ENCODE assay signal across 1 cellular context in genomic region chr19:4792019-4792865, GRCh38.
TF ChIP-seq lines count a peak whose summit lies in the region.

No MANE protein-coding gene starts in this region.

TF ChIP-seq in HepG2, 621 proteins besides CTCF, POLR2A, EP300 and RAD21 (continues in another document):
- 0 out of 2 replicates have a peak, but pooled peaks have one; percentile 13 for TF ChIP-seq CBFB (CRISPR knock-in tag; IDR thresholded peaks at IDR 0.05)
- peak; percentile 25 for TF ChIP-seq ASH2L (IDR thresholded peaks at IDR 0.05; ENCODE audit: insufficient read length, low read depth, low read length)
- TF ChIP-seq ISL2 (CRISPR knock-in tag; IDR thresholded peaks at IDR 0.05): 0 out of 2 replicates have a peak, but pooled peaks have one; percentile 10
- peak; percentile 29; the same call in 1 of the 2 replicates for TF ChIP-seq UBTF (CRISPR knock-in tag; IDR thresholded peaks at IDR 0.05)
- TF ChIP-seq CHCHD3 (CRISPR knock-in tag; IDR thresholded peaks at IDR 0.05): 0 out of 2 replicates have a peak, but pooled peaks have one; percentile 41
- peak; percentile 52; the same call in 1 of the 2 replicates for TF ChIP-seq MED13 (CRISPR knock-in tag; IDR thresholded peaks at IDR 0.05)
- TF ChIP-seq PLSCR1 (CRISPR knock-in tag; IDR thresholded peaks at IDR 0.05; ENCODE audit: borderline replicate concordance): peak; percentile 68; the same call in 1 of the 2 replicates
- TF ChIP-seq ZFP82 (CRISPR knock-in tag; IDR thresholded peaks at IDR 0.05; ENCODE audit: borderline replicate concordance): 0 out of 2 replicates have a peak, but pooled peaks have one; percentile 20
- peak; percentile 71 for TF ChIP-seq ZFX (CRISPR knock-in tag; IDR thresholded peaks at IDR 0.05; ENCODE audit: low read depth)
- 0 out of 2 replicates have a peak, but pooled peaks have one; percentile 10 for TF ChIP-seq THRA (CRISPR knock-in tag; IDR thresholded peaks at IDR 0.05; ENCODE audit: borderline replicate concordance)
- TF ChIP-seq ZBTB39 (CRISPR knock-in tag; IDR thresholded peaks at IDR 0.05): 0 out of 2 replicates have a peak, but pooled peaks have one; percentile 5
- TF ChIP-seq TEF (CRISPR knock-in tag; IDR thresholded peaks at IDR 0.05): 0 out of 2 replicates have a peak, but pooled peaks have one; percentile 44
- TF ChIP-seq ETS1 (CRISPR knock-in tag; IDR thresholded peaks at IDR 0.05): peak; percentile 55; the same call in 1 of the 2 replicates
- 0 out of 2 replicates have a peak, but pooled peaks have one; percentile 16 for TF ChIP-seq E2F1 (CRISPR knock-in tag; IDR thresholded peaks at IDR 0.05)
- peak; percentile 60; the same call in 1 of the 2 replicates for TF ChIP-seq NFAT5 (CRISPR knock-in tag; IDR thresholded peaks at IDR 0.05)
- 0 out of 2 replicates have a peak, but pooled peaks have one; percentile 4 for TF ChIP-seq MNT (IDR thresholded peaks at IDR 0.05)
- 0 out of 2 replicates have a peak, but pooled peaks have one; percentile 47 for TF ChIP-seq ZSCAN20 (CRISPR knock-in tag; IDR thresholded peaks at IDR 0.05; ENCODE audit: borderline replicate concordance)
- TF ChIP-seq ZFY (CRISPR knock-in tag; IDR thresholded peaks at IDR 0.05): peak; percentile 69
- TF ChIP-seq PHF8 (CRISPR knock-in tag; IDR thresholded peaks at IDR 0.05): peak; percentile 63
- 0 out of 2 replicates have a peak, but pooled peaks have one; percentile 60 for TF ChIP-seq SATB2 (CRISPR knock-in tag; IDR thresholded peaks at IDR 0.05)
- TF ChIP-seq SALL2 (CRISPR knock-in tag; IDR thresholded peaks at IDR 0.05): 0 out of 2 replicates have a peak, but pooled peaks have one; percentile 27
- peak; percentile 42 for TF ChIP-seq ZFP91 (CRISPR knock-in tag; IDR thresholded peaks at IDR 0.05; ENCODE audit: borderline replicate concordance)
- 0 out of 2 replicates have a peak, but pooled peaks have one; percentile 40 for TF ChIP-seq DNMT1 (CRISPR knock-in tag; IDR thresholded peaks at IDR 0.05)
- peak; percentile 61 for TF ChIP-seq DBP (CRISPR knock-in tag; IDR thresholded peaks at IDR 0.05; ENCODE audit: not compliant biosample characterization)
- peak; percentile 48; the same call in 1 of the 2 replicates for TF ChIP-seq AKAP8 (CRISPR knock-in tag; IDR thresholded peaks at IDR 0.05)
- peak; percentile 59; the same call in 1 of the 2 replicates for TF ChIP-seq CREBL2 (CRISPR knock-in tag; IDR thresholded peaks at IDR 0.05; ENCODE audit: borderline replicate concordance)
- peak; percentile 74; the same call in 1 of the 2 replicates for TF ChIP-seq MXD4 (CRISPR knock-in tag; IDR thresholded peaks at IDR 0.05)
- TF ChIP-seq TEAD2 (CRISPR knock-in tag; IDR thresholded peaks at IDR 0.05): 0 out of 2 replicates have a peak, but pooled peaks have one; percentile 27
